Comparison of ENCODE assay signal across 27 cellular contexts in the genomic region with DNA sequence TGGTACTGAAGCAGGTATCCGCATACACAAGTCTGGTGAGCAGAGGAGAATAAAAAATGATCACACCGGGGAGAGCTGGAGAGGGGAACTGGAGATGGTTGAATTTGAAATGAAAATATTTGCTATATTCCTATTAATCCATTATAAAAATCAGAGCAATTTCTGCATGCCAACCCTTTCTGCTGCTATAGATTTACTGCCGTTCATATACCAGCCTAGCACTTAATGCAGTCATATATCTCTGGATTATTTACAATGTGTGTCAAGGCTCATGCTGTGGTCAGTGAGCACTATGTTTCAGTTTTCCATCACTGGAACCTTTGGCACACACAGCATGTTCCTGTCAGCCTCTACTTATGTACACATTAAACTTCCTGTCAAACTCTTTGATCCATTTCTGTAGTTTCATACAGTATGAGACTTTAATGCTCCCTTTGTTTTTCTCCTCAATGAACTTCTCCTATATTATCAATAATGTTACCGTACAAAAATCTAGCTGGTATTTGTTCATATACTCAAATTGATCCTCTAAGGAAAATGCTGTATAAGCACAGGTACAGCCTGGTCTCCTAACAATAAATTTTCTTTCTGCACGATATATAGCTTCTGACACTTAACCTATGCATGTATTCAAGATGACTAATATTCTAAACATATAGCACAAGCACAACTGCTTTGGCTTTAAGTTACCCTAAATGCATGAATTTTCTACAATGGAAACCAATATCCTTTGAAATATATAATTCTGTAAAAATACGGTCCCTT. TPM values are rescaled to one million over a fixed set of nuclear protein-coding genes. Genes with fewer than 3 reads are reported as not detected.
A peak's percentile ranks its signal among the peaks of the same experiment; 100 is the strongest.
DNase-seq lines count a peak whose midpoint lies in the region; ATAC-seq and TF ChIP-seq lines count a peak whose summit lies in the region.
"Had no signal": no experiment of that assay in that cellular context is flagged by ENCODE, and none has a peak within 500 bp of the region (broad histone marks: within the 10 kb centered on the region; RNA-seq: fewer than 3 reads in every experiment).

No MANE protein-coding gene starts in this region.

- DNase-seq in HEK293T (ENCODE audit: extremely low spot score), result peak; percentile 9
- peak; percentile 30 for DNase-seq in SHP77 treated with DMSO at 0.1 percent for 48 hours (lab: John Stamatoyannopoulos, UW)
- DNase-seq in fibroblast of mammary gland (ENCODE audit: low read depth), result peak; percentile 5
- no peak for DNase-seq in smooth muscle cell (lab: John Stamatoyannopoulos, UW; ENCODE audit: unreplicated experiment)
- DNase-seq in activated CD4-positive, alpha-beta T cell treated with anti-CD3 and anti-CD28 coated beads, Interleukin-2, amount 10 ng/mL, durations not matched to agents 7 days and 5 days, result no peak
- DNase-seq in stimulated activated naive B cell treated with anti-CD40 and anti-IgM and Interleukin-4, amounts not matched to agents 10 μg/mL and 1 μg/mL and 100 μg/mL, for 72 hours, result no peak
- DNase-seq: activated CD4-positive, CD25-positive, alpha-beta regulatory T cell; activated CD8-positive, alpha-beta T cell treated with anti-CD3 and anti-CD28 coated beads, Interleukin-2, amount 10 ng/mL, durations not matched to agents 7 days and 5 days; activated naive CD4-positive, alpha-beta T cell treated with anti-CD3 and anti-CD28 coated beads, Interleukin-2, amount 10 ng/mL, durations not matched to agents 7 days and 5 days; activated T-cell treated with anti-CD3 and anti-CD28 coated beads, Interleukin-2, amount 50 U/mL, for 48 hours; AML-193; CD8-positive, alpha-beta memory T cell; DMS79 treated with DMSO at 0.1 percent for 48 hours; left ventricle myocardium inferior; NCI-H187; NCI-H2227 treated with DMSO at 0.1 percent for 48 hours; psoas muscle; small intestine; stimulated activated CD4-positive, alpha-beta T cell treated with anti-CD3 and anti-CD28 coated beads, Interleukin-4, amount 100 ng/mL, for 1 hour; stimulated activated naive CD8-positive, alpha-beta T cell treated with anti-CD3 and anti-CD28 coated beads, Interleukin-15, amount 100 ng/mL, for 72 hours; T-helper 9 cell had no signal

- TF ChIP-seq CTCF in fibroblast of mammary gland (conservative IDR thresholded peaks at IDR 0.05; ENCODE audit: control insufficient read depth, insufficient read depth, low read depth, low read length), result no peak
- no peak for TF ChIP-seq CTCF in smooth muscle cell (IDR thresholded peaks at IDR 0.05; ENCODE audit: borderline replicate concordance, insufficient read depth, poor library complexity, severe bottlenecking)

- no peak overlapping the region for H3K9ac ChIP-seq in smooth muscle cell (ENCODE audit: low read depth)
- H3K9ac ChIP-seq: neural progenitor cell had no signal

- ATAC-seq in stimulated activated naive B cell treated with anti-CD40 and anti-IgM and Interleukin-4, amounts not matched to agents 10 μg/mL and 1 μg/mL and 100 μg/mL, for 72 hours (replicated peaks), result no peak
- no peak for ATAC-seq in HG03439 (IDR thresholded peaks at IDR 0.05; ENCODE audit: unreplicated experiment)
- ATAC-seq: activated CD8-positive, alpha-beta T cell treated with anti-CD3 and anti-CD28 coated beads, Interleukin-2, amount 10 ng/mL, durations not matched to agents 7 days and 5 days; psoas muscle; stimulated activated naive CD8-positive, alpha-beta T cell treated with anti-CD3 and anti-CD28 coated beads, Interleukin-15, amount 100 ng/mL, for 72 hours had no signal

- no peak overlapping the region for H3K27ac ChIP-seq in smooth muscle cell (ENCODE audit: low read depth)
- H3K27ac ChIP-seq: ascending aorta, left ventricle myocardium inferior, neural progenitor cell, psoas muscle, SJSA1, tibial nerve had no signal

- H3K36me3 ChIP-seq in smooth muscle cell (ENCODE audit: low read depth), result no peaks in the 10 kb centered on the region
- H3K36me3 ChIP-seq: ascending aorta, HAP-1 had no signal

- H3K27me3 Mint-ChIP-seq in activated CD4-positive, alpha-beta T cell treated with anti-CD3 and anti-CD28 coated beads, Interleukin-2, amount 10 ng/mL, durations not matched to agents 7 days and 5 days, result no peaks in the 10 kb centered on the region
- no peaks in the 10 kb centered on the region for H3K27me3 Mint-ChIP-seq in stimulated activated naive B cell treated with anti-CD40 and anti-IgM and Interleukin-4, amounts not matched to agents 10 μg/mL and 1 μg/mL and 100 μg/mL, for 72 hours
- H3K27me3 Mint-ChIP-seq: activated naive CD4-positive, alpha-beta T cell treated with anti-CD3 and anti-CD28 coated beads, Interleukin-2, amount 10 ng/mL, durations not matched to agents 7 days and 5 days; CD8-positive, alpha-beta memory T cell; stimulated activated naive CD8-positive, alpha-beta T cell treated with anti-CD3 and anti-CD28 coated beads, Interleukin-15, amount 100 ng/mL, for 72 hours had no signal

- no peak overlapping the region for H3K4me3 Mint-ChIP-seq in activated CD4-positive, alpha-beta T cell treated with anti-CD3 and anti-CD28 coated beads, Interleukin-2, amount 10 ng/mL, durations not matched to agents 7 days and 5 days
- no peak overlapping the region for H3K4me3 Mint-ChIP-seq in stimulated activated naive B cell treated with anti-CD40 and anti-IgM and Interleukin-4, amounts not matched to agents 10 μg/mL and 1 μg/mL and 100 μg/mL, for 72 hours
- H3K4me3 Mint-ChIP-seq: activated CD8-positive, alpha-beta T cell treated with anti-CD3 and anti-CD28 coated beads, Interleukin-2, amount 10 ng/mL, durations not matched to agents 7 days and 5 days; activated naive CD4-positive, alpha-beta T cell treated with anti-CD3 and anti-CD28 coated beads, Interleukin-2, amount 10 ng/mL, durations not matched to agents 7 days and 5 days; CD8-positive, alpha-beta memory T cell; neural progenitor cell; stimulated activated naive CD8-positive, alpha-beta T cell treated with anti-CD3 and anti-CD28 coated beads, Interleukin-15, amount 100 ng/mL, for 72 hours had no signal

- peak overlapping the region; percentile 25 for H3K4me2 ChIP-seq in smooth muscle cell
- H3K4me2 ChIP-seq: neural progenitor cell had no signal

- no peaks in the 10 kb centered on the region for H4K20me1 ChIP-seq in smooth muscle cell (ENCODE audit: low read depth)

- H3K27me3 ChIP-seq in smooth muscle cell (ENCODE audit: low read depth), result no peaks in the 10 kb centered on the region
- H3K27me3 ChIP-seq: ascending aorta, neural progenitor cell, SJSA1, tibial nerve had no signal

- no peaks in the 10 kb centered on the region for H3K36me3 Mint-ChIP-seq in activated CD4-positive, alpha-beta T cell treated with anti-CD3 and anti-CD28 coated beads, Interleukin-2, amount 10 ng/mL, durations not matched to agents 7 days and 5 days (ENCODE audit: low read depth)
- H3K36me3 Mint-ChIP-seq in stimulated activated naive B cell treated with anti-CD40 and anti-IgM and Interleukin-4, amounts not matched to agents 10 μg/mL and 1 μg/mL and 100 μg/mL, for 72 hours, result peaks cover 7 to 10% of the 10 kb centered on the region in 2 donors
- H3K36me3 Mint-ChIP-seq: activated naive CD4-positive, alpha-beta T cell treated with anti-CD3 and anti-CD28 coated beads, Interleukin-2, amount 10 ng/mL, durations not matched to agents 7 days and 5 days had no signal

- no peaks in the 10 kb centered on the region for H3K9me3 ChIP-seq in smooth muscle cell (replicated peaks; ENCODE audit: low read depth)
- H3K9me3 ChIP-seq: ascending aorta, HAP-1, left ventricle myocardium inferior, psoas muscle, SJSA1, tibial nerve had no signal

- no peak overlapping the region for H2AFZ ChIP-seq in smooth muscle cell (ENCODE audit: low read depth)
- H2AFZ ChIP-seq: neural progenitor cell had no signal

- no peak overlapping the region for H3K4me3 ChIP-seq in fibroblast of mammary gland (ENCODE audit: control insufficient read depth, low read depth, low read length)
- no peak overlapping the region for H3K4me3 ChIP-seq in smooth muscle cell
- H3K4me3 ChIP-seq: ascending aorta, HAP-1, left ventricle myocardium inferior, neural progenitor cell, psoas muscle, SJSA1, tibial nerve had no signal

- H3F3A ChIP-seq in smooth muscle cell (ENCODE audit: low read depth), result no peaks in the 10 kb centered on the region

- H3K79me2 ChIP-seq in smooth muscle cell (ENCODE audit: low read depth), result no peaks in the 10 kb centered on the region

- no peaks in the 10 kb centered on the region for H3K9me3 Mint-ChIP-seq in activated CD4-positive, alpha-beta T cell treated with anti-CD3 and anti-CD28 coated beads, Interleukin-2, amount 10 ng/mL, durations not matched to agents 7 days and 5 days
- no peaks in the 10 kb centered on the region for H3K9me3 Mint-ChIP-seq in stimulated activated naive B cell treated with anti-CD40 and anti-IgM and Interleukin-4, amounts not matched to agents 10 μg/mL and 1 μg/mL and 100 μg/mL, for 72 hours
- H3K9me3 Mint-ChIP-seq: activated naive CD4-positive, alpha-beta T cell treated with anti-CD3 and anti-CD28 coated beads, Interleukin-2, amount 10 ng/mL, durations not matched to agents 7 days and 5 days; CD8-positive, alpha-beta memory T cell; neural progenitor cell; stimulated activated naive CD8-positive, alpha-beta T cell treated with anti-CD3 and anti-CD28 coated beads, Interleukin-15, amount 100 ng/mL, for 72 hours had no signal

- POLR2A ChIA-PET in HEK293T (lab: Yijun Ruan, JAX), result no interaction called here
- POLR2A ChIA-PET in activated CD4-positive, alpha-beta T cell treated with anti-CD3 and anti-CD28 coated beads, Interleukin-2, amount 10 ng/mL, durations not matched to agents 7 days and 5 days (lab: Charles Lee), result no interaction called here

- CTCF ChIA-PET in HEK293T (lab: Yijun Ruan, JAX), result interaction anchor here (0.6 kb wide), 1 partner anchor 318 kb away, joined by 4 read pairs; no protein-coding TSS in a partner anchor
- CTCF ChIA-PET in activated CD4-positive, alpha-beta T cell treated with anti-CD3 and anti-CD28 coated beads, Interleukin-2, amount 10 ng/mL, durations not matched to agents 7 days and 5 days (lab: Charles Lee), result no interaction called here

- 78% methylated on average over 6 of the region's 6 CpGs for WGBS in smooth muscle cell (ENCODE audit: low lambda C conversion rate)

- peaks cover 11% of the 10 kb centered on the region for H3K4me1 ChIP-seq in smooth muscle cell (ENCODE audit: low read depth)
- H3K4me1 ChIP-seq: ascending aorta, left ventricle myocardium inferior, psoas muscle, SJSA1, tibial nerve had no signal

- H3K27ac Mint-ChIP-seq in activated CD4-positive, alpha-beta T cell treated with anti-CD3 and anti-CD28 coated beads, Interleukin-2, amount 10 ng/mL, durations not matched to agents 7 days and 5 days, result no peak overlapping the region
- no peak overlapping the region for H3K27ac Mint-ChIP-seq in stimulated activated naive B cell treated with anti-CD40 and anti-IgM and Interleukin-4, amounts not matched to agents 10 μg/mL and 1 μg/mL and 100 μg/mL, for 72 hours
- H3K27ac Mint-ChIP-seq: activated CD8-positive, alpha-beta T cell treated with anti-CD3 and anti-CD28 coated beads, Interleukin-2, amount 10 ng/mL, durations not matched to agents 7 days and 5 days; activated naive CD4-positive, alpha-beta T cell treated with anti-CD3 and anti-CD28 coated beads, Interleukin-2, amount 10 ng/mL, durations not matched to agents 7 days and 5 days; CD8-positive, alpha-beta memory T cell; neural progenitor cell; stimulated activated naive CD8-positive, alpha-beta T cell treated with anti-CD3 and anti-CD28 coated beads, Interleukin-15, amount 100 ng/mL, for 72 hours had no signal

- H3K4me1 Mint-ChIP-seq in activated CD4-positive, alpha-beta T cell treated with anti-CD3 and anti-CD28 coated beads, Interleukin-2, amount 10 ng/mL, durations not matched to agents 7 days and 5 days, result no peaks in the 10 kb centered on the region
- H3K4me1 Mint-ChIP-seq in stimulated activated naive B cell treated with anti-CD40 and anti-IgM and Interleukin-4, amounts not matched to agents 10 μg/mL and 1 μg/mL and 100 μg/mL, for 72 hours, result peaks cover 0 to 5% of the 10 kb centered on the region in 2 donors
- H3K4me1 Mint-ChIP-seq: CD8-positive, alpha-beta memory T cell; stimulated activated naive CD8-positive, alpha-beta T cell treated with anti-CD3 and anti-CD28 coated beads, Interleukin-15, amount 100 ng/mL, for 72 hours had no signal

RNA-seq across cellular contexts. Expression of gene FANCL, which starts 36.7 kb away (rescaled TPM):
- 25.9 and 27.5 TPM in 2 replicates for total RNA-seq in smooth muscle cell
- polyA plus RNA-seq in smooth muscle cell, result 14.3 and 17.2 TPM in 2 replicates
- total RNA-seq in activated CD4-positive, alpha-beta T cell treated with anti-CD3 and anti-CD28 coated beads, Interleukin-2, amount 10 ng/mL, durations not matched to agents 7 days and 5 days, result 10 to 100 TPM; 12.9 to 13.2 TPM

Comparison
In these comparisons a context has a peak if more than half of its experiments do, and no peak if none do; other contexts are left out.
1. DNase-seq: peak in HEK293T (single experiment), SHP77 treated with DMSO at 0.1 percent for 48 hours (single experiment) and fibroblast of mammary gland (single experiment); none in smooth muscle cell (single experiment), activated CD4-positive, alpha-beta T cell treated with anti-CD3 and anti-CD28 coated beads, Interleukin-2, amount 10 ng/mL, durations not matched to agents 7 days and 5 days (single experiment) and stimulated activated naive B cell treated with anti-CD40 and anti-IgM and Interleukin-4, amounts not matched to agents 10 μg/mL and 1 μg/mL and 100 μg/mL, for 72 hours (single experiment).